ENCODE assay signal across 17 cellular contexts in the genomic region with DNA sequence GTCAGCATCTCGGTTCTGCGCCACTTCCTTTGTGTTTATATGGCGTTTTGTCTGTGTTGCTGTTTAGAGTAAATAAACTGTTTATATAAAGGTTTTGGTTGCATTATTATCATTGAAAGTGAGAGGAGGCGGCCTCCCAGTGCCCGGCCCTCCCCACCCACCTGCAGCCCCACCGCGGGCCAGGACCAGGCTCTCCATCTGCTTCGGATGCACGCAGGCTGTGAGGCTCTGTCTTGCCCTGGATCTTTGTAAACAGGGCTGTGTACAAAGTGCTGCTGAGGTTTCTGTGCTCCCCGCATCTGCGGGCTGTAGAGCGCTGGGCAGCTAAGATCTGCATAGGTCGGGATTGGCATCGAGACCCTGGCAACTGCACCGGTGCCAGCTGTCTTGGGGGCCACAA. TPM values are rescaled to one million over a fixed set of nuclear protein-coding genes. Genes with fewer than 3 reads are reported as not detected.
DNase-seq lines count a peak whose midpoint lies in the region; TF ChIP-seq lines count a peak whose summit lies in the region.
"Had no signal": no experiment of that assay in that cellular context is flagged by ENCODE, and none has a peak within 500 bp of the region (broad histone marks: within the 10 kb centered on the region; RNA-seq: fewer than 3 reads in every experiment).

No MANE protein-coding gene starts in this region.

- 95 to 98% methylated on average over 12 to 14 of the region's 15 CpGs for WGBS in mesodermal cell (ENCODE audit: insufficient coverage in 2 of 2), 2 experiments

- TF ChIP-seq CTCF in 22Rv1 (IDR thresholded peaks at IDR 0.05) (no peak), RWPE1 (conservative IDR thresholded peaks at IDR 0.05; ENCODE audit: low read depth) (no peak)

- CTCF ChIA-PET in RWPE1 (lab: Yijun Ruan, JAX) = no interaction called here

- POLR2A ChIA-PET in RWPE1 (lab: Yijun Ruan, JAX; ENCODE audit: low non-redundant PET) = no interaction called here

- peaks cover 0 to 6% (median 4%) of the 10 kb centered on the region in 11 experiments; a peak in 15 of 22 replicates for H3K27me3 ChIP-seq in BLaER1 treated with 17β-estradiol and CSF1 and Interleukin-3, amounts not matched to agents 10 nM and 100 nM
- H3K27me3 ChIP-seq: SJCRH30 had no signal

- H3K9me3 ChIP-seq in BLaER1 treated with 17β-estradiol and CSF1 and Interleukin-3, amounts not matched to agents 10 nM and 100 nM (replicated peaks in 1 of 11) = peaks cover 0 to 5% (median 4%) of the 10 kb centered on the region in 11 experiments; a peak in 17 of 22 replicates
- peaks cover 2% of the 10 kb centered on the region for H3K9me3 ChIP-seq in mesodermal cell (ENCODE audit: control insufficient read depth, low read length)
- H3K9me3 ChIP-seq: SJCRH30 had no signal

- H3K27ac ChIP-seq in 22Rv1 = peak overlapping the region; percentile 12; the same call in 1 of the 2 replicates
- no peak overlapping the region for H3K27ac ChIP-seq in BLaER1 treated with 17β-estradiol and CSF1 and Interleukin-3, amounts not matched to agents 10 nM and 100 nM
- H3K27ac ChIP-seq in RWPE1 = peak overlapping the region; percentile 34
- peak overlapping the region; percentile 8 for H3K27ac ChIP-seq in mesodermal cell (ENCODE audit: low read depth, low read length, severe bottlenecking)
- H3K27ac ChIP-seq: SJCRH30 had no signal

- peaks cover 53 to 63% (median 58%) of the 10 kb centered on the region in 11 experiments for H3K36me3 ChIP-seq in BLaER1 treated with 17β-estradiol and CSF1 and Interleukin-3, amounts not matched to agents 10 nM and 100 nM
- H3K36me3 ChIP-seq in mesodermal cell (ENCODE audit: control insufficient read depth, insufficient read depth, low read length) = peaks cover 43% of the 10 kb centered on the region

- peak overlapping the region in 3 of 11 experiments; percentile 15 to 30 (median 23); a peak in 2 of 22 replicates for H3K9ac ChIP-seq in BLaER1 treated with 17β-estradiol and CSF1 and Interleukin-3, amounts not matched to agents 10 nM and 100 nM

- no peak for DNase-seq in RWPE1 (ENCODE audit: low spot score)
- no peak for DNase-seq in T-helper 2 cell
- DNase-seq in mucosa of gallbladder (ENCODE audit: low spot score) = no peak
- DNase-seq in activated CD4-positive, CD25-positive, alpha-beta regulatory T cell (lab: John Stamatoyannopoulos, UW) = no peak
- DNase-seq: EL, GOT3, NCI-H1417 treated with DMSO at 0.1 percent for 48 hours, NCI-H187 treated with DMSO at 0.1 percent for 48 hours, NCI-H226, NCI-H524, NCI-H82, PC-3, SJCRH30 had no signal

- no peak overlapping the region for H3K4me3 ChIP-seq in BLaER1 treated with 17β-estradiol and CSF1 and Interleukin-3, amounts not matched to agents 10 nM and 100 nM
- no peak overlapping the region for H3K4me3 ChIP-seq in mesodermal cell (ENCODE audit: extremely low read depth, insufficient read depth, low read length, poor library complexity, severe bottlenecking)
- H3K4me3 ChIP-seq: SJCRH30 had no signal

- peak overlapping the region in 6 of 11 experiments; percentile 4 to 51 (median 35); a peak in 8 of 22 replicates for H3K4me2 ChIP-seq in BLaER1 treated with 17β-estradiol and CSF1 and Interleukin-3, amounts not matched to agents 10 nM and 100 nM

- H4K20me1 ChIP-seq in BLaER1 treated with 17β-estradiol and CSF1 and Interleukin-3, amounts not matched to agents 10 nM and 100 nM = peaks cover 56 to 83% (median 76%) of the 10 kb centered on the region in 11 experiments

- H3K4me1 ChIP-seq in BLaER1 treated with 17β-estradiol and CSF1 and Interleukin-3, amounts not matched to agents 10 nM and 100 nM = peaks cover 0 to 55% (median 25%) of the 10 kb centered on the region in 10 experiments; a peak in 14 of 20 replicates
- no peaks in the 10 kb centered on the region for H3K4me1 ChIP-seq in mesodermal cell (ENCODE audit: control insufficient read depth, insufficient read depth, low read length, poor library complexity, severe bottlenecking)
- H3K4me1 ChIP-seq: SJCRH30 had no signal

RNA-seq across cellular contexts. Expression of gene BAIAP3, which starts 8.2 kb away (rescaled TPM):
- polyA plus RNA-seq in mesodermal cell (2013, experiment 1 of 2) = 12.2 TPM
- polyA plus RNA-seq in mesodermal cell (2013, experiment 2 of 2) = 9.2 TPM
- total RNA-seq in mucosa of gallbladder = 2.6 TPM
- polyA plus RNA-seq: CD14-positive monocyte had no signal

RNA-seq across cellular contexts. Expression of gene UBE2I, which starts 15.8 kb away (rescaled TPM):
- 175 TPM for polyA plus RNA-seq in mesodermal cell (2013, experiment 1 of 2)
- polyA plus RNA-seq in mesodermal cell (2013, experiment 2 of 2) = 181 TPM
- total RNA-seq in mucosa of gallbladder = 100 TPM

RNA-seq across cellular contexts. Expression of gene TSR3, which starts 26.4 kb away (rescaled TPM):
- polyA plus RNA-seq in mesodermal cell (2013, experiment 1 of 2) = 53.9 TPM
- polyA plus RNA-seq in mesodermal cell (2013, experiment 2 of 2) = 50.1 TPM
- 51.2 TPM for total RNA-seq in mucosa of gallbladder

RNA-seq across cellular contexts. Expression of gene GNPTG, which starts 26.5 kb away (rescaled TPM):
- 26.0 TPM for polyA plus RNA-seq in mesodermal cell (2013, experiment 1 of 2)
- polyA plus RNA-seq in mesodermal cell (2013, experiment 2 of 2) = 24.5 TPM
- 86.6 TPM for total RNA-seq in mucosa of gallbladder

Comparison
In these comparisons a context has a peak if more than half of its experiments do, and no peak if none do; other contexts are left out.
1. H3K27ac ChIP-seq: peak in 22Rv1 (single experiment), RWPE1 (single experiment) and mesodermal cell (single experiment); none in BLaER1 treated with 17β-estradiol and CSF1 and Interleukin-3, amounts not matched to agents 10 nM and 100 nM (0 of 11).